In the genomic region with DNA sequence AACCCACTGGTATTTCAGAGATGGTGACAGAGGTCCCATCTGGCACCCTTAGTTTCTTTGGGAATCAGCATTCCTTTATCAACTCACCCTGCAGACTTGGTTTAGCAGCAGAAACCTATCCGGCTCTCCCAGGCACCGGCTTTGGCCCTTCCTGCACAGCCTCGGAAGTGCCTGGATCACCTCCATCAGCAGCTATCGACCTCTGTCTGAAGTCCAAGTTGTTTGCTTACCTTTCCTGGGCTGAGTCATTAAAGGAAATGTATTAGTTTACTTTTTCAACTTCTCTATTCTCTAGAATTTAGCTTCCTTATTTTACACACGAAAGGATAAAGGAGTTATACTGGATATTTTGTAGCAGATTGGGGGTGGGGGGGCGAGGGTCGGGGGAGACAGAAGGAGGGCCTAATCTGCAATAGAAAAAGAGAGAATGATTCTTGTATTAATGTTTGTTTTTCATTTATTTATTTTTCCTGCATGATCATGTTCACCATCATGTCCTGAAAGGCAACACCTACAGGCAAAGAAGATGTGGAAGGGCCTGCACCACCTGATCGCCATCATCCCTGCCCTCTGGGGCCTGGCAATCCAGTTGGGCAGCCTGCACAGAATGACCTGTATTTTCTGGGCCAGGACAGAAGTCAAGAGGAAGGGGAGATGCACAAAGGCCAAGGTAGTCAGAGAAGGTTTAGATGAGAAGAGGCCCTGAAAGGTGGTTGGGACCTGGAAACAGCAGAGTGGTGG, we compare ENCODE assay signal across 1 cellular context.
A peak's percentile ranks its signal among the peaks of the same experiment; 100 is the strongest.
TF ChIP-seq lines count a peak whose summit lies in the region.

No MANE protein-coding gene starts in this region.

TF ChIP-seq in IMR-90, 13 proteins besides CTCF, POLR2A, EP300 and RAD21:
- peak; percentile 15; the same call in 1 of the 2 replicates for TF ChIP-seq FOS (IDR thresholded peaks at IDR 0.05; ENCODE audit: low read depth, low read length)
- no peak for TF ChIP-seq SMC3 (IDR thresholded peaks at IDR 0.05; ENCODE audit: low read depth, low read length)
TF ChIP-seq in IMR-90: peak in this region for 1.
